ENCODE assay signal across 19 cellular contexts in genomic region chr7:29229056-29229455, GRCh38. TPM values are rescaled to one million over a fixed set of nuclear protein-coding genes. Genes with fewer than 3 reads are reported as not detected.
"Had no signal": no experiment of that assay in that cellular context is flagged by ENCODE, and none has a peak within 500 bp of the region (broad histone marks: within the 10 kb centered on the region; RNA-seq: fewer than 3 reads in every experiment).

No MANE protein-coding gene starts in this region.

- DNase-seq: activated CD4-positive, alpha-beta T cell treated with anti-CD3 and anti-CD28 coated beads, Interleukin-2, amount 10 ng/mL, durations not matched to agents 7 days and 5 days; activated CD8-positive, alpha-beta memory T cell treated with anti-CD3 and anti-CD28 coated beads, Interleukin-2, amount 50 U/mL, for 4 hours; activated effector memory CD4-positive, alpha-beta T cell treated with Interleukin-2 at 50 U/mL for 16 hours; activated naive CD4-positive, alpha-beta T cell treated with anti-CD3 and anti-CD28 coated beads, Interleukin-2, amount 10 ng/mL, durations not matched to agents 7 days and 5 days; activated naive CD8-positive, alpha-beta T cell treated with anti-CD3 and anti-CD28 coated beads, Interleukin-2, amount 50 U/mL, for 24 hours; activated T-cell treated with anti-CD3 and anti-CD28 coated beads, Interleukin-2, amount 50 U/mL, for 4 hours; foreskin keratinocyte; hippocampal formation; mammary epithelial cell; midbrain; occipital lobe; stimulated activated CD4-positive, alpha-beta T cell treated with anti-CD3 and anti-CD28 coated beads, Interleukin-2, amount 100 ng/mL, for 24 hours; stimulated activated naive CD4-positive, alpha-beta T cell treated with Interleukin-2 at 50 U/mL for 16 hours; T-helper 9 cell; tibial artery had no signal

- FAIRE-seq: islet of Langerhans, urothelium cell line had no signal

- H3K27ac ChIP-seq: coronary artery, foreskin keratinocyte, tibial artery had no signal

- H3K4me3 ChIP-seq: coronary artery, tibial artery had no signal

- H3K27ac Mint-ChIP-seq: activated CD4-positive, alpha-beta T cell treated with anti-CD3 and anti-CD28 coated beads, Interleukin-2, amount 10 ng/mL, durations not matched to agents 7 days and 5 days; activated naive CD4-positive, alpha-beta T cell treated with anti-CD3 and anti-CD28 coated beads, Interleukin-2, amount 10 ng/mL, durations not matched to agents 7 days and 5 days; activated naive CD8-positive, alpha-beta T cell treated with anti-CD3 and anti-CD28 coated beads, Interleukin-2, amount 50 U/mL, for 24 hours had no signal

- H3K9me3 Mint-ChIP-seq: activated CD4-positive, alpha-beta T cell treated with anti-CD3 and anti-CD28 coated beads, Interleukin-2, amount 10 ng/mL, durations not matched to agents 7 days and 5 days; activated naive CD4-positive, alpha-beta T cell treated with anti-CD3 and anti-CD28 coated beads, Interleukin-2, amount 10 ng/mL, durations not matched to agents 7 days and 5 days; activated naive CD8-positive, alpha-beta T cell treated with anti-CD3 and anti-CD28 coated beads, Interleukin-2, amount 50 U/mL, for 24 hours; activated T-cell treated with anti-CD3 and anti-CD28 coated beads, Interleukin-2, amount 50 U/mL, for 4 hours had no signal

- H3K9me3 ChIP-seq: tibial artery had no signal

- H3K4me1 Mint-ChIP-seq: activated naive CD4-positive, alpha-beta T cell treated with anti-CD3 and anti-CD28 coated beads, Interleukin-2, amount 10 ng/mL, durations not matched to agents 7 days and 5 days had no signal

- H3K27me3 Mint-ChIP-seq: activated naive CD4-positive, alpha-beta T cell treated with anti-CD3 and anti-CD28 coated beads, Interleukin-2, amount 10 ng/mL, durations not matched to agents 7 days and 5 days; activated naive CD8-positive, alpha-beta T cell treated with anti-CD3 and anti-CD28 coated beads, Interleukin-2, amount 50 U/mL, for 24 hours; brain had no signal

- H3K27me3 ChIP-seq: foreskin keratinocyte, tibial artery had no signal

- H3K4me1 ChIP-seq: tibial artery had no signal

- H3K4me3 Mint-ChIP-seq: activated CD4-positive, alpha-beta T cell treated with anti-CD3 and anti-CD28 coated beads, Interleukin-2, amount 10 ng/mL, durations not matched to agents 7 days and 5 days; activated naive CD4-positive, alpha-beta T cell treated with anti-CD3 and anti-CD28 coated beads, Interleukin-2, amount 10 ng/mL, durations not matched to agents 7 days and 5 days; activated naive CD8-positive, alpha-beta T cell treated with anti-CD3 and anti-CD28 coated beads, Interleukin-2, amount 50 U/mL, for 24 hours; activated T-cell treated with anti-CD3 and anti-CD28 coated beads, Interleukin-2, amount 50 U/mL, for 4 hours; brain had no signal

- H3K36me3 ChIP-seq: tibial artery had no signal

- H3K36me3 Mint-ChIP-seq: activated naive CD4-positive, alpha-beta T cell treated with anti-CD3 and anti-CD28 coated beads, Interleukin-2, amount 10 ng/mL, durations not matched to agents 7 days and 5 days had no signal

RNA-seq across cellular contexts. Expression of gene CHN2, which starts 34.5 kb away (rescaled TPM):
- total RNA-seq: mammary epithelial cell had no signal
